Comparison of ENCODE assay signal across 9 cellular contexts in genomic region chr6:72218125-72218524, GRCh38.
DNase-seq lines count a peak whose midpoint lies in the region; ATAC-seq lines count a peak whose summit lies in the region.
"Had no signal": no experiment of that assay in that cellular context is flagged by ENCODE, and none has a peak within 500 bp of the region (broad histone marks: within the 10 kb centered on the region; RNA-seq: fewer than 3 reads in every experiment).

No MANE protein-coding gene starts in this region.

- no peaks in the 10 kb centered on the region for H3K4me1 Mint-ChIP-seq in activated CD4-positive, alpha-beta T cell treated with anti-CD3 and anti-CD28 coated beads for 36 hours
- H3K4me1 Mint-ChIP-seq in stimulated activated effector memory CD8-positive, alpha-beta T cell treated with anti-CD3 and anti-CD28 coated beads, Interleukin-12 subunit alpha, Interleukin-12 subunit beta, amount 100 ng/mL, for 72 hours: no peaks in the 10 kb centered on the region
- H3K4me1 Mint-ChIP-seq: activated naive CD8-positive, alpha-beta T cell treated with anti-CD3 and anti-CD28 coated beads, Interleukin-2, amount 10 ng/mL, durations not matched to agents 7 days and 5 days had no signal

- ATAC-seq in activated CD4-positive, alpha-beta T cell treated with anti-CD3 and anti-CD28 coated beads for 36 hours: no peak
- peak; percentile 79 for ATAC-seq in HG02610 (IDR thresholded peaks at IDR 0.05; ENCODE audit: unreplicated experiment)
- ATAC-seq in stimulated activated effector memory CD8-positive, alpha-beta T cell treated with anti-CD3 and anti-CD28 coated beads, Interleukin-12 subunit alpha, Interleukin-12 subunit beta, amount 100 ng/mL, for 72 hours: peak; percentile 44

- POLR2A ChIA-PET in activated CD4-positive, alpha-beta T cell treated with anti-CD3 and anti-CD28 coated beads for 36 hours (lab: Charles Lee): no interaction called here

- no peak overlapping the region for H3K27ac Mint-ChIP-seq in activated CD4-positive, alpha-beta T cell treated with anti-CD3 and anti-CD28 coated beads for 36 hours
- no peak overlapping the region for H3K27ac Mint-ChIP-seq in stimulated activated effector memory CD8-positive, alpha-beta T cell treated with anti-CD3 and anti-CD28 coated beads, Interleukin-12 subunit alpha, Interleukin-12 subunit beta, amount 100 ng/mL, for 72 hours
- H3K27ac Mint-ChIP-seq: activated naive CD8-positive, alpha-beta T cell treated with anti-CD3 and anti-CD28 coated beads, Interleukin-2, amount 10 ng/mL, durations not matched to agents 7 days and 5 days had no signal

- H3K9me3 Mint-ChIP-seq in activated CD4-positive, alpha-beta T cell treated with anti-CD3 and anti-CD28 coated beads for 36 hours (ENCODE audit: low read depth): no peaks in the 10 kb centered on the region
- no peaks in the 10 kb centered on the region for H3K9me3 Mint-ChIP-seq in stimulated activated effector memory CD8-positive, alpha-beta T cell treated with anti-CD3 and anti-CD28 coated beads, Interleukin-12 subunit alpha, Interleukin-12 subunit beta, amount 100 ng/mL, for 72 hours
- H3K9me3 Mint-ChIP-seq: activated naive CD8-positive, alpha-beta T cell treated with anti-CD3 and anti-CD28 coated beads, Interleukin-2, amount 10 ng/mL, durations not matched to agents 7 days and 5 days had no signal

- no peak overlapping the region for H3K4me3 Mint-ChIP-seq in activated CD4-positive, alpha-beta T cell treated with anti-CD3 and anti-CD28 coated beads for 36 hours
- H3K4me3 Mint-ChIP-seq in stimulated activated effector memory CD8-positive, alpha-beta T cell treated with anti-CD3 and anti-CD28 coated beads, Interleukin-12 subunit alpha, Interleukin-12 subunit beta, amount 100 ng/mL, for 72 hours: no peak overlapping the region
- H3K4me3 Mint-ChIP-seq: activated naive CD8-positive, alpha-beta T cell treated with anti-CD3 and anti-CD28 coated beads, Interleukin-2, amount 10 ng/mL, durations not matched to agents 7 days and 5 days had no signal

- H3K27me3 Mint-ChIP-seq in activated CD4-positive, alpha-beta T cell treated with anti-CD3 and anti-CD28 coated beads for 36 hours: no peaks in the 10 kb centered on the region
- H3K27me3 Mint-ChIP-seq: activated naive CD8-positive, alpha-beta T cell treated with anti-CD3 and anti-CD28 coated beads, Interleukin-2, amount 10 ng/mL, durations not matched to agents 7 days and 5 days had no signal

- no peaks in the 10 kb centered on the region for H3K36me3 Mint-ChIP-seq in activated CD4-positive, alpha-beta T cell treated with anti-CD3 and anti-CD28 coated beads for 36 hours (ENCODE audit: low read depth)
- H3K36me3 Mint-ChIP-seq in stimulated activated effector memory CD8-positive, alpha-beta T cell treated with anti-CD3 and anti-CD28 coated beads, Interleukin-12 subunit alpha, Interleukin-12 subunit beta, amount 100 ng/mL, for 72 hours: no peaks in the 10 kb centered on the region
- H3K36me3 Mint-ChIP-seq: activated naive CD8-positive, alpha-beta T cell treated with anti-CD3 and anti-CD28 coated beads, Interleukin-2, amount 10 ng/mL, durations not matched to agents 7 days and 5 days had no signal

- CTCF ChIA-PET in activated CD4-positive, alpha-beta T cell treated with anti-CD3 and anti-CD28 coated beads for 36 hours (lab: Charles Lee): no interaction called here

- intact Hi-C loops in activated CD4-positive, alpha-beta T cell treated with anti-CD3 and anti-CD28 coated beads for 36 hours (cut with DNase I, micrococcal nuclease): no loop called here

- peak; percentile 8 for DNase-seq in activated CD4-positive, alpha-beta T cell treated with anti-CD3 and anti-CD28 coated beads for 36 hours
- no peak for DNase-seq in activated CD4-positive, alpha-beta T cell treated with anti-CD3 and anti-CD28 coated beads, Interleukin-2, amount 50 U/mL, for 4 hours
- peak; percentile 3 for DNase-seq in NCI-H748 treated with DMSO at 0.1 percent for 48 hours (lab: John Stamatoyannopoulos, UW)
- DNase-seq in fibroblast of peridontal ligament (ENCODE audit: extremely low read depth): peak; percentile 16
- no peak for DNase-seq in stimulated activated effector memory CD8-positive, alpha-beta T cell treated with anti-CD3 and anti-CD28 coated beads, Interleukin-12 subunit alpha, Interleukin-12 subunit beta, amount 100 ng/mL, for 72 hours (ENCODE audit: low spot score in 2 of 2)
- no peak for DNase-seq in inferior parietal cortex (ENCODE audit: extremely low spot score)
- DNase-seq in NCI-H1092 (lab: John Stamatoyannopoulos, UW): no peak
- DNase-seq: activated naive CD8-positive, alpha-beta T cell treated with anti-CD3 and anti-CD28 coated beads, Interleukin-2, amount 10 ng/mL, durations not matched to agents 7 days and 5 days had no signal

Comparison
In these comparisons a context has a peak if more than half of its experiments do, and no peak if none do; other contexts are left out.
1. DNase-seq: peak in activated CD4-positive, alpha-beta T cell treated with anti-CD3 and anti-CD28 coated beads for 36 hours (single experiment), NCI-H748 treated with DMSO at 0.1 percent for 48 hours (single experiment) and fibroblast of peridontal ligament (single experiment); none in activated CD4-positive, alpha-beta T cell treated with anti-CD3 and anti-CD28 coated beads, Interleukin-2, amount 50 U/mL, for 4 hours (0 of 2), stimulated activated effector memory CD8-positive, alpha-beta T cell treated with anti-CD3 and anti-CD28 coated beads, Interleukin-12 subunit alpha, Interleukin-12 subunit beta, amount 100 ng/mL, for 72 hours (0 of 2), inferior parietal cortex (single experiment) and NCI-H1092 (single experiment).